ENCODE assay signal across 18 cellular contexts in the genomic region with DNA sequence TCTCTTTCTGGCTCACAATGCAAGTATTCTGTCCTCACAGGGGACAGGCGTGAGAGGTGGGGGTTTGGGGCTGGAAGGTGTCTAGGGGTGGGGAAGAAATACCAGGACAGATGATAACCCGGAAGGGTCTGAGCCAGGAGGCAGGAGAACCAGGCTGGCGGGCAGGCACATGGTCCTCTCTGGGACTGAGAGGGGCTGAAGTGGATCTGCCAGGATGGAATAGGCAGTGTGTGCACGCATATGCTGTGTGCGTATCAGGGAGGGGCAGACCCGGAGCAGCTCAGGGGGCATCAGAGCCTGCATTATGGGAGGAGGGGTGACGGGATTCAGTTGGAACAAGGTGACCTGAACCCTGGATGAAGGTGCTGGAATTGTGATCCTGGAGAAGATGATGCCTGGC.
DNase-seq lines count a peak whose midpoint lies in the region; ATAC-seq, FAIRE-seq and TF ChIP-seq lines count a peak whose summit lies in the region.
"Had no signal": no experiment of that assay in that cellular context is flagged by ENCODE, and none has a peak within 500 bp of the region (broad histone marks: within the 10 kb centered on the region; RNA-seq: fewer than 3 reads in every experiment).

No MANE protein-coding gene starts in this region.

- H3K4me1 ChIP-seq in right lobe of liver, result peaks cover 0 to 10% (median 4%) of the 10 kb centered on the region in 4 donors
- H3K4me1 ChIP-seq in HepG2 (ENCODE audit: insufficient read depth, low read length), result peaks cover 12% of the 10 kb centered on the region
- peaks cover 3% of the 10 kb centered on the region for H3K4me1 ChIP-seq in ovary (ENCODE audit: insufficient read depth)
- H3K4me1 ChIP-seq: SJSA1 had no signal

- TF ChIP-seq POLR2A in right lobe of liver (IDR thresholded peaks at IDR 0.05) (no peak), HepG2 (IDR thresholded peaks at IDR 0.05; ENCODE audit: insufficient read depth in 1 of 2, low read depth in 2 of 2, low read length in 2 of 2) (no peak), ovary (IDR thresholded peaks at IDR 0.05) (no peak)

- DNase-seq in right lobe of liver, result peak in 2 of 3 donors; percentile 22 to 34
- DNase-seq in HepG2 (ENCODE audit: low spot score), result no peak
- DNase-seq in dorsolateral prefrontal cortex, result peak in 7 of 10 donors; percentile 6 to 32 (median 22)
- peak in 3 of 5 donors; percentile 1 to 9 (median 3) for DNase-seq in ovary
- DNase-seq in glutamatergic neuron, result no peak
- DNase-seq in NCI-H2107 (lab: John Stamatoyannopoulos, UW), result no peak
- DNase-seq: activated CD8-positive, alpha-beta T cell treated with anti-CD3 and anti-CD28 coated beads for 36 hours; NCI-H1436 treated with DMSO at 0.1 percent for 48 hours; stimulated activated CD4-positive, alpha-beta T cell treated with anti-CD3 and anti-CD28 coated beads, Interleukin-12 subunit alpha, Interleukin-12 subunit beta, amount 100 ng/mL, for 4 hours; stimulated activated CD8-positive, alpha-beta memory T cell treated with anti-CD3 and anti-CD28 coated beads, Interleukin-4, amount 100 ng/mL, for 48 hours; substantia nigra had no signal

- H3K9me3 Mint-ChIP-seq in glutamatergic neuron (ENCODE audit: unreplicated experiment), result peaks cover 9% of the 10 kb centered on the region
- H3K9me3 Mint-ChIP-seq: activated CD8-positive, alpha-beta T cell treated with anti-CD3 and anti-CD28 coated beads for 36 hours; natural killer cell had no signal

- no peaks in the 10 kb centered on the region for H4K20me1 ChIP-seq in HepG2 (ENCODE audit: insufficient read depth, low read length)

- H3K79me2 ChIP-seq in HepG2 (ENCODE audit: insufficient read depth, low read length), result no peaks in the 10 kb centered on the region
- H3K79me2 ChIP-seq: hepatocyte had no signal

- POLR2A ChIA-PET in HepG2 (lab: Yijun Ruan, JAX), result no interaction called here

- no peak overlapping the region for H3K9ac ChIP-seq in HepG2 (ENCODE audit: insufficient read depth, low read depth, low read length)

- in situ Hi-C loops in HepG2 (cut with HindIII; ENCODE audit: extremely low pct_ligation_motif_present, low pct_unique_long_range_greater_than_20kb), result no loop called here

- no peaks in the 10 kb centered on the region for H3K36me3 Mint-ChIP-seq in glutamatergic neuron (ENCODE audit: unreplicated experiment)
- H3K36me3 Mint-ChIP-seq: natural killer cell had no signal

- CTCF ChIA-PET in HepG2 (lab: Yijun Ruan, JAX; ENCODE audit: low intra/inter-chr PET ratio, low total read pairs), result interaction anchor here (1.6 kb wide), 1 partner anchor 188 kb away, joined by 18 read pairs; no protein-coding TSS in a partner anchor

- 76% methylated on average over 5 of the region's 7 CpGs for WGBS in right lobe of liver (ENCODE audit: insufficient coverage, low coverage, low lambda C conversion rate, missing lambda C conversion rate)
- WGBS in HepG2 (ENCODE audit: low lambda C conversion rate), result 54% methylated on average over 7 of the region's 7 CpGs
- WGBS in ovary, 3 donors, result 90 to 91% (median 90%) methylated on average over 7 of the region's 7 CpGs

- BruUV-seq in HepG2 (replicated peaks; lab: Mats Ljungman, UMichigan), result no TSS peak

- no peak overlapping the region for H3K4me2 ChIP-seq in HepG2 (ENCODE audit: low read depth, low read length)
- H3K4me2 ChIP-seq: hepatocyte had no signal

- no peak for TF ChIP-seq CTCF in right lobe of liver (IDR thresholded peaks at IDR 0.05)
- TF ChIP-seq CTCF in HepG2 (CRISPR knock-in tag; IDR thresholded peaks at IDR 0.05), result no peak
- no peak for TF ChIP-seq CTCF in dorsolateral prefrontal cortex (IDR thresholded peaks at IDR 0.05 in 54 of 56, conservative IDR thresholded peaks at IDR 0.05 in 2 of 56; ENCODE audit: low read depth in 1 of 56, partially characterized antibody in 56 of 56)
- no peak for TF ChIP-seq CTCF in ovary (IDR thresholded peaks at IDR 0.05)
- no peak for TF ChIP-seq CTCF in glutamatergic neuron (IDR thresholded peaks at IDR 0.05; ENCODE audit: partially characterized antibody, unreplicated experiment)

- ATAC-seq in right lobe of liver, result no peak
- no peak for ATAC-seq in HepG2
- ATAC-seq in HG03354 (IDR thresholded peaks at IDR 0.05; ENCODE audit: poor library complexity, severe bottlenecking, unreplicated experiment), result no peak
- ATAC-seq: natural killer cell had no signal

- H3K27ac Mint-ChIP-seq in glutamatergic neuron (ENCODE audit: unreplicated experiment), result no peak overlapping the region
- H3K27ac Mint-ChIP-seq: activated CD8-positive, alpha-beta T cell treated with anti-CD3 and anti-CD28 coated beads for 36 hours; natural killer cell had no signal

- TF ChIP-seq EP300 in HepG2 (IDR thresholded peaks at IDR 0.05; ENCODE audit: low read depth in 2 of 2, low read length in 2 of 2), result no peak
- no peak for TF ChIP-seq EP300 in HepG2 (CRISPR knock-in tag; IDR thresholded peaks at IDR 0.05; ENCODE audit: borderline replicate concordance)
- TF ChIP-seq EP300 in ovary (IDR thresholded peaks at IDR 0.05), result no peak

- H3K9me3 ChIP-seq in right lobe of liver (no peaks in the 10 kb centered on the region), HepG2 (ENCODE audit: low read length) (no peaks in the 10 kb centered on the region), ovary (no peaks in the 10 kb centered on the region)
- H3K9me3 ChIP-seq: SJSA1 had no signal

- H2AFZ ChIP-seq in HepG2 (ENCODE audit: low read length), result no peak overlapping the region
- H2AFZ ChIP-seq: hepatocyte had no signal

- intact Hi-C loops in right lobe of liver (cut with DNase I), result loop anchor here in 1 of 2 donors (10.0 kb wide), 1 partner anchor 184 kb away; no protein-coding TSS in a partner anchor
- intact Hi-C loops in HepG2 (cut with micrococcal nuclease; ENCODE audit: unreplicated experiment), result loop anchor here (1.0 kb wide), 1 partner anchor 188 kb away; no protein-coding TSS in a partner anchor
- intact Hi-C loops in dorsolateral prefrontal cortex (cut with DNase I), result loop anchor here in 1 of 2 donors (2.0 to 5.0 kb wide), 2 partner anchors 82 to 190 kb away; no protein-coding TSS in a partner anchor
- intact Hi-C loops in ovary (cut with DNase I), result no loop called here

- H3K27me3 ChIP-seq in right lobe of liver, result no peaks in the 10 kb centered on the region
- no peaks in the 10 kb centered on the region; a peak in 1 of 5 replicates for H3K27me3 ChIP-seq in HepG2 (ENCODE audit: control insufficient read depth in 1 of 2, insufficient read depth in 2 of 2, low read length in 2 of 2)
- H3K27me3 ChIP-seq in dorsolateral prefrontal cortex, result no peaks in the 10 kb centered on the region
- H3K27me3 ChIP-seq in ovary, result no peaks in the 10 kb centered on the region
- H3K27me3 ChIP-seq: SJSA1 had no signal

- H3K36me3 ChIP-seq in right lobe of liver, result peaks cover 0 to 5% (median 0%) of the 10 kb centered on the region in 4 donors
- no peaks in the 10 kb centered on the region for H3K36me3 ChIP-seq in HepG2 (replicated peaks in 1 of 2; ENCODE audit: control insufficient read depth in 1 of 2, insufficient read depth in 2 of 2, low read length in 2 of 2)
- no peaks in the 10 kb centered on the region for H3K36me3 ChIP-seq in ovary

- H3K27ac ChIP-seq in right lobe of liver (no peak overlapping the region), HepG2 (ENCODE audit: extremely low read length, insufficient read depth, low read length) (no peak overlapping the region), dorsolateral prefrontal cortex (peak overlapping the region in 4 of 59 donors; percentile 25 to 45 (median 26)), ovary (no peak overlapping the region)
- H3K27ac ChIP-seq: hepatocyte, HL-60, SJSA1, VCaP had no signal

- H3K4me1 Mint-ChIP-seq in glutamatergic neuron (ENCODE audit: low read depth, unreplicated experiment), result peaks cover 6% of the 10 kb centered on the region

- no peak for FAIRE-seq in HepG2 (lab: Jason Lieb, UNC)
- FAIRE-seq: islet of Langerhans had no signal

- no peak overlapping the region for H3K4me3 Mint-ChIP-seq in glutamatergic neuron (ENCODE audit: unreplicated experiment)
- H3K4me3 Mint-ChIP-seq: activated CD8-positive, alpha-beta T cell treated with anti-CD3 and anti-CD28 coated beads for 36 hours; natural killer cell had no signal

- H3K4me3 ChIP-seq in right lobe of liver (no peak overlapping the region), HepG2 (replicated peaks in 1 of 3; ENCODE audit: insufficient read depth in 1 of 3, low read depth in 2 of 3, low read length in 3 of 3) (no peak overlapping the region), dorsolateral prefrontal cortex (no peak overlapping the region), ovary (no peak overlapping the region)
- H3K4me3 ChIP-seq: hepatocyte, SJSA1 had no signal

- peaks cover 5% of the 10 kb centered on the region for H3K27me3 Mint-ChIP-seq in glutamatergic neuron (ENCODE audit: unreplicated experiment)

- no peak for TF ChIP-seq RAD21 in HepG2 (CRISPR knock-in tag; IDR thresholded peaks at IDR 0.05)

TF ChIP-seq in HepG2, 621 proteins besides CTCF, POLR2A, EP300 and RAD21:
- TF ChIP-seq SP2 (CRISPR knock-in tag; IDR thresholded peaks at IDR 0.05) (no peak), ZNF589 (CRISPR knock-in tag; conservative IDR thresholded peaks at IDR 0.05) (no peak), SATB2 (CRISPR knock-in tag; IDR thresholded peaks at IDR 0.05) (no peak), ZNF30 (CRISPR knock-in tag; IDR thresholded peaks at IDR 0.05) (no peak), DNMT1 (CRISPR knock-in tag; IDR thresholded peaks at IDR 0.05) (no peak), ZMYM4 (CRISPR knock-in tag; IDR thresholded peaks at IDR 0.05) (no peak), ZNF431 (CRISPR knock-in tag; IDR thresholded peaks at IDR 0.05; ENCODE audit: borderline replicate concordance, low read depth) (no peak), HIVEP1 (CRISPR knock-in tag; IDR thresholded peaks at IDR 0.05) (no peak)

Comparison
In these comparisons a context has a peak if more than half of its experiments do, and no peak if none do; other contexts are left out.
1. DNase-seq: peak in right lobe of liver (2 of 3), dorsolateral prefrontal cortex (7 of 10) and ovary (3 of 5); none in HepG2 (single experiment), glutamatergic neuron (single experiment) and NCI-H2107 (single experiment).